ENCODE assay signal across 8 cellular contexts in the genomic region with DNA sequence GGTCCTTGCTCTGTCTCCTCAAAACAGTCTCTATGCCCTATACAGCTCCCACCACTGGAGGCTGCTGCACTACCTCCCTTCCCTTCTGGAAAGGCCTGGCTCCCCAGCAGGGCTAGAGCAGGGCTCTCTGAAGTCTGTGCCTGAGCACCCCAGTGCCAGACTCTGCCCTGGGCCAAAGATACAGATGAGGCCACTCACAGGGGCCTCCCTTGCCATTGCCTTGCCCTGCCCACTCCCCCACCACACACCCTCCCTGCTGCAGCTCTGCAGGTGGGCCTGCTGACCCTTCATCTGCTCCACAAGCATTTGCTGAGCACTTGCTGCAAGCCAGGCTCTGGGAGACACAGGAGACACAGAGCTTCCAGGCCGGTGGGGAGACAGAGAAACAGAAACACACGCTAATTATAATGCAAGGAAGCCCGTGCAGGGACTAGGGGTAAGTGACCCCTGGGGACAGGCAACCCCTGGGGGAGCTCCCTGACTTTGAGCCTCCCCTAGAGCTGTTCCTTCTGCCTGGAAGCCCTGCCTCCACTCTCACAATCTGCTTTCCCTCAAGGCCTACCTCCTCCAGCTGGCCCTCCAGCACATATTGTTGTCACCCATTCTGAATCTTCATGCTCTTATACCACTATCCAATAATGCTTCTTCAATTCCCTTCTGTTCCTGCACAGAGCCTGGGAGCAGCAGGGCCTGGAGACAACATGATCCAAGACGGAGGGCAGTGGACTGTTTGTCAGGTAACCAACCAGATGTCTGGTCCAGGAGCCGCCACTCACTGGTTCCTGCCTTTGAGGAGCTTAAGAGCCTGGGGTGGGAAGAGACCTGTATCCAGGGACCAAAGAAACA. TPM values are rescaled to one million over a fixed set of nuclear protein-coding genes. Genes with fewer than 3 reads are reported as not detected.
A peak's percentile ranks its signal among the peaks of the same experiment; 100 is the strongest.
DNase-seq lines count a peak whose midpoint lies in the region; ATAC-seq, FAIRE-seq and TF ChIP-seq lines count a peak whose summit lies in the region.

No MANE protein-coding gene starts in this region.

- H2AK9ac ChIP-seq in IMR-90 (replicated peaks; ENCODE audit: low read depth, low read length, poor library complexity): no peak overlapping the region

- no peak for TF ChIP-seq POLR2A in IMR-90 (IDR thresholded peaks at IDR 0.05; ENCODE audit: low read depth, low read length)

- FAIRE-seq in bronchial epithelial cell (lab: Jason Lieb, UNC): no peak

- TF ChIP-seq CTCF in AG09319 (IDR thresholded peaks at IDR 0.05; ENCODE audit: low read depth, low read length) (peak; percentile 8), IMR-90 (conservative IDR thresholded peaks at IDR 0.05; ENCODE audit: low read depth, low read length) (peak; percentile 38), bronchial epithelial cell (IDR thresholded peaks at IDR 0.05; ENCODE audit: insufficient read depth, low read length, severe bottlenecking) (peak; percentile 33), mucosa of descending colon (IDR thresholded peaks at IDR 0.05) (no peak)

- BruUV-seq in IMR-90 (replicated peaks; lab: Mats Ljungman, UMichigan): no TSS peak

- TF ChIP-seq RAD21 in IMR-90 (IDR thresholded peaks at IDR 0.05; ENCODE audit: low read length): peak; percentile 27; the same call in 1 of the 2 replicates

- no peak overlapping the region for H4K8ac ChIP-seq in IMR-90 (ENCODE audit: low read depth in 2 of 2, low read length in 2 of 2)

- H2BK20ac ChIP-seq in IMR-90 (ENCODE audit: low read depth, low read length): no peak overlapping the region

- no peak overlapping the region for H3K4me3 ChIP-seq in IMR-90 (ENCODE audit: insufficient read depth, low read depth, low read length)
- H3K4me3 ChIP-seq in bronchial epithelial cell (ENCODE audit: low read depth, low read length): no peak overlapping the region
- H3K4me3 ChIP-seq in mucosa of descending colon: no peak overlapping the region

- H3K9ac ChIP-seq in IMR-90 (ENCODE audit: low read depth, low read length): no peak overlapping the region; the same call in 1 of the 2 replicates

- H3K27ac ChIP-seq in IMR-90 (ENCODE audit: insufficient read depth, low read length): no peak overlapping the region

- H4K5ac ChIP-seq in IMR-90 (ENCODE audit: low read depth, low read length): no peak overlapping the region

- no peak overlapping the region; the same call in 1 of the 2 replicates for H2AK5ac ChIP-seq in IMR-90 (ENCODE audit: low read depth, low read length)

- H3K23ac ChIP-seq in IMR-90 (ENCODE audit: low read depth, low read length): 0 out of 2 replicates have a peak overlapping the region, but pooled peaks have one; percentile 42

- no peak for DNase-seq in AG09319 (ENCODE audit: extremely low read depth, low read depth)
- DNase-seq in IMR-90: no peak
- DNase-seq in bronchial epithelial cell (ENCODE audit: low read depth): no peak
- DNase-seq in mucosa of descending colon: peak in 2 of 3 donors; percentile 31 to 54
- no peak for DNase-seq in NCI-H2196 (lab: John Stamatoyannopoulos, UW; ENCODE audit: unreplicated experiment)
- DNase-seq in foreskin melanocyte: no peak
- DNase-seq in pons (ENCODE audit: low spot score): no peak

- no peak overlapping the region for H3K4me2 ChIP-seq in IMR-90 (ENCODE audit: low read depth, low read length)

- no peak overlapping the region for H3K56ac ChIP-seq in IMR-90 (ENCODE audit: extremely low read depth, insufficient read depth, low read length)

- H3K4ac ChIP-seq in IMR-90 (ENCODE audit: low read depth, low read length): no peak overlapping the region

- no peaks in the 10 kb centered on the region for H3K27me3 ChIP-seq in IMR-90 (ENCODE audit: control insufficient read depth, insufficient read depth, low read length)
- no peaks in the 10 kb centered on the region for H3K27me3 ChIP-seq in bronchial epithelial cell (ENCODE audit: control insufficient read depth, insufficient read depth, low read length)

- H3K79me1 ChIP-seq in IMR-90 (ENCODE audit: low read depth in 1 of 2, low read length in 2 of 2): peaks cover 32 to 98% of the 10 kb centered on the region in 2 experiments

- H2BK120ac ChIP-seq in IMR-90 (ENCODE audit: low read depth, low read length): no peak overlapping the region

- no peak overlapping the region for H3K14ac ChIP-seq in IMR-90 (replicated peaks; ENCODE audit: low read depth, low read length)

- ATAC-seq in IMR-90 (ENCODE audit: low read depth) (peak; percentile 11; the same call in 1 of the 2 replicates), mucosa of descending colon (no peak), GM21825 (IDR thresholded peaks at IDR 0.05; ENCODE audit: unreplicated experiment) (no peak)

- H2BK5ac ChIP-seq in IMR-90 (ENCODE audit: low read depth, low read length, poor library complexity, severe bottlenecking): no peak overlapping the region

- H3K18ac ChIP-seq in IMR-90 (ENCODE audit: low read depth, low read length): no peak overlapping the region

- no peak overlapping the region for H2BK15ac ChIP-seq in IMR-90 (ENCODE audit: low read depth, low read length)

- CTCF ChIA-PET in IMR-90 (lab: Yijun Ruan, JAX): no interaction called here

- H2AFZ ChIP-seq in IMR-90 (replicated peaks; ENCODE audit: low read length, poor library complexity): no peak overlapping the region

- no CpG with 5 or more reads among the region's 5 CpGs for WGBS in IMR-90 (ENCODE audit: extremely low coverage in 2 of 2, insufficient read length in 1 of 2), 2 experiments

- dilution Hi-C loops in IMR-90 (cut with HindIII; ENCODE audit: low sequenced_read_pairs, unreplicated experiment): no loop called here

- POLR2A ChIA-PET in IMR-90 (lab: Charles Lee; ENCODE audit: unreplicated experiment): interaction anchor here (0.6 kb wide), 1 partner anchor 245 kb away, joined by 3 read pairs; no protein-coding TSS in a partner anchor

- no peak overlapping the region for H4K91ac ChIP-seq in IMR-90 (ENCODE audit: insufficient read depth, low read depth, low read length)

- H4K20me1 ChIP-seq in IMR-90 (ENCODE audit: insufficient read depth, low read length): peaks cover 99% of the 10 kb centered on the region

- H3K9me3 ChIP-seq in IMR-90 (ENCODE audit: control insufficient read depth, insufficient read depth, low read length) (no peaks in the 10 kb centered on the region), mucosa of descending colon (no peaks in the 10 kb centered on the region)

- intact Hi-C loops in IMR-90 (cut with micrococcal nuclease) (no loop called here), mucosa of descending colon (cut with DNase I, micrococcal nuclease) (no loop called here)

- in situ Hi-C loops in IMR-90 (cut with MboI; ENCODE audit: low sequenced_read_pairs): no loop called here

- H3K9me1 ChIP-seq in IMR-90 (ENCODE audit: insufficient read depth, low read length): peaks cover 58% of the 10 kb centered on the region

- peaks cover 63% of the 10 kb centered on the region for H3K4me1 ChIP-seq in IMR-90 (ENCODE audit: control insufficient read depth, insufficient read depth, low read length)
- peaks cover 100% of the 10 kb centered on the region for H3K4me1 ChIP-seq in mucosa of descending colon (ENCODE audit: low read depth)

- H3K36me3 ChIP-seq in IMR-90 (ENCODE audit: control insufficient read depth, insufficient read depth, low read length): no peaks in the 10 kb centered on the region; the same call in 1 of the 2 replicates
- H3K36me3 ChIP-seq in bronchial epithelial cell (ENCODE audit: control insufficient read depth, insufficient read depth, low read length): peaks cover 6% of the 10 kb centered on the region
- H3K36me3 ChIP-seq in mucosa of descending colon (ENCODE audit: low read depth): no peaks in the 10 kb centered on the region

TF ChIP-seq in IMR-90, 13 proteins besides CTCF, POLR2A, EP300 and RAD21:
- TF ChIP-seq RFX5 (IDR thresholded peaks at IDR 0.05; ENCODE audit: low read depth, low read length) (no peak), CHD1 (IDR thresholded peaks at IDR 0.05; ENCODE audit: low read depth, low read length) (no peak), MXI1 (IDR thresholded peaks at IDR 0.05; ENCODE audit: borderline replicate concordance, low read depth, low read length) (no peak), RCOR1 (IDR thresholded peaks at IDR 0.05; ENCODE audit: insufficient replicate concordance, low read length) (no peak), MAFK (IDR thresholded peaks at IDR 0.05; ENCODE audit: low read depth, low read length) (no peak), MAZ (IDR thresholded peaks at IDR 0.05; ENCODE audit: borderline replicate concordance, low read depth, low read length) (no peak), NFE2L2 (IDR thresholded peaks at IDR 0.05; ENCODE audit: low read depth, low read length) (no peak), SMC3 (IDR thresholded peaks at IDR 0.05; ENCODE audit: low read depth, low read length) (no peak), BHLHE40 (IDR thresholded peaks at IDR 0.05; ENCODE audit: low read depth, low read length) (no peak), CEBPB (IDR thresholded peaks at IDR 0.05; ENCODE audit: low read depth, low read length) (no peak)
- TF ChIP-seq, protein P1, sequence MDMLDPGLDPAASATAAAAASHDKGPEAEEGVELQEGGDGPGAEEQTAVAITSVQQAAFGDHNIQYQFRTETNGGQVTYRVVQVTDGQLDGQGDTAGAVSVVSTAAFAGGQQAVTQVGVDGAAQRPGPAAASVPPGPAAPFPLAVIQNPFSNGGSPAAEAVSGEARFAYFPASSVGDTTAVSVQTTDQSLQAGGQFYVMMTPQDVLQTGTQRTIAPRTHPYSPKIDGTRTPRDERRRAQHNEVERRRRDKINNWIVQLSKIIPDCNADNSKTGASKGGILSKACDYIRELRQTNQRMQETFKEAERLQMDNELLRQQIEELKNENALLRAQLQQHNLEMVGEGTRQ (IDR thresholded peaks at IDR 0.05; ENCODE audit: low read depth, low read length): no peak
- TF ChIP-seq, protein P2, sequence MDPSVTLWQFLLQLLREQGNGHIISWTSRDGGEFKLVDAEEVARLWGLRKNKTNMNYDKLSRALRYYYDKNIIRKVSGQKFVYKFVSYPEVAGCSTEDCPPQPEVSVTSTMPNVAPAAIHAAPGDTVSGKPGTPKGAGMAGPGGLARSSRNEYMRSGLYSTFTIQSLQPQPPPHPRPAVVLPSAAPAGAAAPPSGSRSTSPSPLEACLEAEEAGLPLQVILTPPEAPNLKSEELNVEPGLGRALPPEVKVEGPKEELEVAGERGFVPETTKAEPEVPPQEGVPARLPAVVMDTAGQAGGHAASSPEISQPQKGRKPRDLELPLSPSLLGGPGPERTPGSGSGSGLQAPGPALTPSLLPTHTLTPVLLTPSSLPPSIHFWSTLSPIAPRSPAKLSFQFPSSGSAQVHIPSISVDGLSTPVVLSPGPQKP (IDR thresholded peaks at IDR 0.05; ENCODE audit: borderline replicate concordance, low read depth, low read length): no peak
TF ChIP-seq in IMR-90: peak in this region for 0.

RNA-seq across cellular contexts. Expression of a gene that starts 32.6 kb away (rescaled TPM):
- total RNA-seq in IMR-90 (2012; rRNA removed) (6.5 and 7.5 TPM in 2 replicates), bronchial epithelial cell (10.5 and 13.1 TPM in 2 replicates), mucosa of descending colon (10 to 100 TPM; 11.7 to 70.7 (median 15.5) TPM)
- polyA plus RNA-seq in IMR-90 (2012; rRNA removed): 21.0 and 28.2 TPM in 2 replicates
- 22.6 and 27.0 TPM in 2 replicates for polyA plus RNA-seq in IMR-90 (2012; cell fraction: cytosol; rRNA removed)
- polyA plus RNA-seq in IMR-90 (2012; cell fraction: nucleus; rRNA removed; ENCODE audit: low replicate concordance): 13.7 and 19.3 TPM in 2 replicates

Comparison
In these comparisons a context has a peak if more than half of its experiments do, and no peak if none do; other contexts are left out.
1. DNase-seq: peak in mucosa of descending colon (2 of 3); none in AG09319 (single experiment), IMR-90 (single experiment), bronchial epithelial cell (single experiment), NCI-H2196 (single experiment), foreskin melanocyte (single experiment) and pons (single experiment).